Comparison of ENCODE assay signal across 13 cellular contexts in the genomic region with DNA sequence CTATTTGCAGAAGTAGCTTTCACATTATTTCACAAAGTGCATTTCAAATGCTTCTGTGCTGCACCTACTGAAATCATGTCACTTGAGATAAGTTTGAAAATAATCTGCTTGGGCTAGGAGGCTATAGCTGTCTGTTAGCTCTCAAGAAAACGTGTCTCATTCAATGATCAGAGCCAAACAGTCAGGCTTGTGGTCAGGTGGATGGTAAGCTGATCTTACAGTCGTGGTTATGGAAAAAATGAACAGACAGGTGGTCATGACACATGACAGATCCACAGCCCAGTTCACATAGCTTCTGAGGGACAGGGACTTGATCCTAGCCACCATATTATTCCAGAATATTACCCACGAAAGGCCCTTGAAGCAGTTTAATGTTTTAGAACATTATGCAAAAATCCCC. TPM values are rescaled to one million over a fixed set of nuclear protein-coding genes. Genes with fewer than 3 reads are reported as not detected.
DNase-seq lines count a peak whose midpoint lies in the region; ATAC-seq and TF ChIP-seq lines count a peak whose summit lies in the region.
"Had no signal": no experiment of that assay in that cellular context is flagged by ENCODE, and none has a peak within 500 bp of the region (broad histone marks: within the 10 kb centered on the region; RNA-seq: fewer than 3 reads in every experiment).

No MANE protein-coding gene starts in this region.

- H3K9me3 Mint-ChIP-seq in glutamatergic neuron (ENCODE audit: unreplicated experiment), result peaks cover 1% of the 10 kb centered on the region
- H3K9me3 Mint-ChIP-seq: CD8-positive, alpha-beta memory T cell; endodermal cell had no signal

- H2AFZ ChIP-seq in hepatocyte, result no peak overlapping the region

- WGBS in hepatocyte (ENCODE audit: low lambda C conversion rate, missing lambda C conversion rate), result 40% methylated on average over 3 of the region's 3 CpGs

- no peaks in the 10 kb centered on the region for H4K20me1 ChIP-seq in hepatocyte (ENCODE audit: insufficient read depth, poor library complexity, severe bottlenecking)

- H3K27me3 ChIP-seq in SJCRH30 (no peaks in the 10 kb centered on the region), brain microvascular endothelial cell (replicated peaks) (no peaks in the 10 kb centered on the region), hepatocyte (no peaks in the 10 kb centered on the region), Peyer's patch (no peaks in the 10 kb centered on the region)

- TF ChIP-seq CTCF in glutamatergic neuron (IDR thresholded peaks at IDR 0.05; ENCODE audit: partially characterized antibody, unreplicated experiment) (no peak), brain microvascular endothelial cell (IDR thresholded peaks at IDR 0.05; ENCODE audit: low read depth, low read length, missing control alignments) (no peak), hepatocyte (IDR thresholded peaks at IDR 0.05; ENCODE audit: poor library complexity) (no peak), Peyer's patch (IDR thresholded peaks at IDR 0.05) (no peak)

- no peaks in the 10 kb centered on the region for H3K27me3 Mint-ChIP-seq in glutamatergic neuron (ENCODE audit: unreplicated experiment)

- no peak for TF ChIP-seq POLR2A in Peyer's patch (IDR thresholded peaks at IDR 0.05)

- H3K27ac ChIP-seq in SJCRH30 (peak overlapping the region; percentile 98), brain microvascular endothelial cell (no peak overlapping the region), hepatocyte (no peak overlapping the region), Peyer's patch (no peak overlapping the region)

- no peaks in the 10 kb centered on the region for H3K36me3 Mint-ChIP-seq in glutamatergic neuron (ENCODE audit: unreplicated experiment)
- H3K36me3 Mint-ChIP-seq: CD8-positive, alpha-beta memory T cell had no signal

- no peak overlapping the region for H3K4me3 Mint-ChIP-seq in glutamatergic neuron (ENCODE audit: unreplicated experiment)
- H3K4me3 Mint-ChIP-seq: CD8-positive, alpha-beta memory T cell; endodermal cell had no signal

- H3K4me1 Mint-ChIP-seq in glutamatergic neuron (ENCODE audit: low read depth, unreplicated experiment), result peaks cover 5% of the 10 kb centered on the region
- H3K4me1 Mint-ChIP-seq: endodermal cell had no signal

- DNase-seq in stimulated activated CD4-positive, alpha-beta T cell treated with anti-CD3 and anti-CD28 coated beads, Interleukin-1b, Interleukin-23, amount 100 ng/mL, for 48 hours, result peak; percentile 34
- no peak for DNase-seq in stimulated activated CD4-positive, alpha-beta T cell treated with anti-CD3 and anti-CD28 coated beads, Interleukin-12 subunit alpha, Interleukin-12 subunit beta, amount 100 ng/mL, for 4 hours
- DNase-seq in SJCRH30 (peak; percentile 85 to 96), glutamatergic neuron (no peak), brain microvascular endothelial cell (no peak), hepatocyte (ENCODE audit: low spot score) (no peak), Peyer's patch (no peak)
- DNase-seq: activated naive CD4-positive, alpha-beta T cell treated with anti-CD3 and anti-CD28 coated beads, Interleukin-2, amount 50 U/mL, for 16 hours; CD8-positive, alpha-beta memory T cell; endodermal cell; NCI-H1436 treated with DMSO at 0.1 percent for 48 hours; stimulated activated naive CD4-positive, alpha-beta T cell treated with Interleukin-2 at 50 U/mL for 16 hours had no signal

- H3K4me1 ChIP-seq in SJCRH30 (peaks cover 32% of the 10 kb centered on the region), hepatocyte (ENCODE audit: insufficient read depth) (peaks cover 8% of the 10 kb centered on the region), Peyer's patch (no peaks in the 10 kb centered on the region)

- no peaks in the 10 kb centered on the region for H3K9me2 ChIP-seq in hepatocyte (replicated peaks; ENCODE audit: insufficient read depth)

- ATAC-seq in GM18511 (IDR thresholded peaks at IDR 0.05; ENCODE audit: unreplicated experiment), result no peak

- in situ Hi-C loops in brain microvascular endothelial cell (cut with HindIII; ENCODE audit: low pct_ligation_motif_present, low sequenced_read_pairs), result no loop called here

- H3K36me3 ChIP-seq in SJCRH30 (no peaks in the 10 kb centered on the region), brain microvascular endothelial cell (replicated peaks) (no peaks in the 10 kb centered on the region), hepatocyte (replicated peaks; ENCODE audit: insufficient read depth, low read depth) (no peaks in the 10 kb centered on the region), Peyer's patch (no peaks in the 10 kb centered on the region)

- no peaks in the 10 kb centered on the region for H3K79me2 ChIP-seq in hepatocyte

- H3K4me2 ChIP-seq in hepatocyte, result no peak overlapping the region

- H3K4me3 ChIP-seq in SJCRH30 (no peak overlapping the region), brain microvascular endothelial cell (ENCODE audit: low read depth, low read length) (no peak overlapping the region), hepatocyte (no peak overlapping the region), Peyer's patch (no peak overlapping the region)

- H3K27ac Mint-ChIP-seq in glutamatergic neuron (ENCODE audit: unreplicated experiment), result peak overlapping the region; percentile 49
- H3K27ac Mint-ChIP-seq: endodermal cell had no signal

- H3K9me3 ChIP-seq in SJCRH30 (replicated peaks), result no peaks in the 10 kb centered on the region
- H3K9me3 ChIP-seq in hepatocyte (ENCODE audit: low read depth), result no peaks in the 10 kb centered on the region
- no peaks in the 10 kb centered on the region for H3K9me3 ChIP-seq in Peyer's patch

RNA-seq across cellular contexts. Expression of gene RFX8, which starts 26.5 kb away (rescaled TPM):
- 0.06 and 0.43 TPM in 2 replicates for total RNA-seq in SJCRH30 (2014; rRNA removed; shearing (Covaris generic))
- total RNA-seq in glutamatergic neuron (ENCODE audit: unreplicated experiment), result 1.0 TPM
- not detected in 2 replicates for total RNA-seq in hepatocyte
- polyA plus RNA-seq in hepatocyte, result 0.11 and 0.52 TPM in 2 replicates
- not detected for total RNA-seq in Peyer's patch
- total RNA-seq: CD8-positive, alpha-beta memory T cell; endodermal cell had no signal
- polyA plus RNA-seq: CD8-positive, alpha-beta memory T cell had no signal

Comparison
In these comparisons a context has a peak if more than half of its experiments do, and no peak if none do; other contexts are left out.
1. DNase-seq: peak in stimulated activated CD4-positive, alpha-beta T cell treated with anti-CD3 and anti-CD28 coated beads, Interleukin-1b, Interleukin-23, amount 100 ng/mL, for 48 hours (single experiment) and SJCRH30 (2 of 2); none in stimulated activated CD4-positive, alpha-beta T cell treated with anti-CD3 and anti-CD28 coated beads, Interleukin-12 subunit alpha, Interleukin-12 subunit beta, amount 100 ng/mL, for 4 hours (single experiment), glutamatergic neuron (single experiment), brain microvascular endothelial cell (single experiment), hepatocyte (single experiment) and Peyer's patch (0 of 3).